Comparison of ENCODE assay signal across 8 cellular contexts in the genomic region with DNA sequence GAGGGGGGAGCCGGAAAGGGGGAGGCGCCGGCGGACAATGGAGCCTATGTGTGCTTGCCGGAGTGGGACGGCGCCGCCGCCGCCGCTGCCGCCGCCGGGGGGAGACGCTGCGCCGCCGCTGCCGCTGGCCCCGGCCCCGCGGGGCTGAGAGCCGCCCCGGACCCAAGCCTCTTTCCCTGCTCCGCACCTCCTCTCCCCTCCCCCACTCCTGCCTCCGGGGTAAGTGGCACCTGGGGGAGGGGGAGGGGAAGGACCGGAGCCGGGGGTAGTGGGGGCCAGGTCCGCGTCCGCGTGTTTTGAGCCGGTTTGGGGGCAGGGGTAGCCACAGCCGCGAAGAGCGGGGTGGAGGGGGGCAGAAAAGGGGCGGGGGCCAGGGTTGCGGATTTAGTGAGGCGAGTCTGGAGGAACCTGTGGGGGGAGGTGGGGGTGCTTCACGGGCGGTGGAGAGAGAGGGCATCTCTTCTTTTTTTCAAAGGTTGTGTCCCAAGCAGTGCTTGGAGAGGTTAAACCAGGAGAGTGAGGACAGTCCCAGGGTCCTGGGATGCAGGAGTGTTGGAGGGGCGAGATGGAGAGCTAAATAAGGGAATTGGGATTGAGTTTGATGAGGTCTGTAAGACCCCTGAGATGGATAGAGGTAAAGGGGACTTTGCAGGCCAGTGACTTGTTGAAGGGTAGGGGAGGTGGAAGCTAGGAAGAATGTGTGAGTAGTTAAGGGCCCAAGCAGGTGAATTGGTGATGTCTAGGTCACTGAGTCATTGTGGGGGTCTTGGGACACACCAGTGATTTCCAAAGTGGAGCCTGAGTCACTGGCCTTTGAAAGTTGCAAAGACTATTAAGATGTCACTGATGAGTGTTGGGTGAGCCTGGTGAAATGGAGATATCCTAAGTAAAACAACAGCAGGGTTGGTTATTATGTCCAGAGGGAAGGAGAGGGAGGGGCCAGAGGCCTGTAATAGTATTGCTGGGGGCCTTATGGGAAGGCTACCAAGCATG. TPM values are rescaled to one million over a fixed set of nuclear protein-coding genes. Genes with fewer than 3 reads are reported as not detected.
DNase-seq lines count a peak whose midpoint lies in the region; ATAC-seq and TF ChIP-seq lines count a peak whose summit lies in the region.

No MANE protein-coding gene starts in this region.

- H3K4me2 ChIP-seq in DND-41 (ENCODE audit: insufficient read depth, low read length) (peak overlapping the region; percentile 80), SU-DHL-6 (ENCODE audit: low read depth, low read length, poor library complexity, severe bottlenecking) (peak overlapping the region; percentile 95)

- intact Hi-C loops in esophagus muscularis mucosa (cut with DNase I) = no loop called here

- H3K4me1 ChIP-seq in DND-41 (ENCODE audit: insufficient read depth, low read length) = peaks cover 24% of the 10 kb centered on the region
- H3K4me1 ChIP-seq in esophagus muscularis mucosa = peaks cover 16 to 52% (median 48%) of the 10 kb centered on the region in 4 donors

- peaks cover 25% of the 10 kb centered on the region for H3K27me3 ChIP-seq in DND-41 (ENCODE audit: insufficient read depth, low read length, poor library complexity)
- no peaks in the 10 kb centered on the region for H3K27me3 ChIP-seq in SU-DHL-6 (ENCODE audit: low read length)
- no peaks in the 10 kb centered on the region for H3K27me3 ChIP-seq in esophagus muscularis mucosa

- H3K79me2 ChIP-seq in DND-41 (ENCODE audit: insufficient read depth, low read length) (peaks cover 17% of the 10 kb centered on the region), SU-DHL-6 (ENCODE audit: insufficient read depth, low read length) (no peaks in the 10 kb centered on the region)

- ATAC-seq in DND-41 (ENCODE audit: insufficient read depth, low read depth) (peak; percentile 1; the same call in 1 of the 3 replicates), HG03378 (IDR thresholded peaks at IDR 0.05; ENCODE audit: unreplicated experiment) (peak; percentile 21), omental fat pad (ENCODE audit: low FRiP score) (peak; percentile 19), HG03520 (IDR thresholded peaks at IDR 0.05; ENCODE audit: unreplicated experiment) (no peak), HG02981 (IDR thresholded peaks at IDR 0.05; ENCODE audit: unreplicated experiment) (no peak)

- H3K4me3 ChIP-seq in DND-41 (ENCODE audit: low read depth in 1 of 2, low read length in 2 of 2) (peak overlapping the region; percentile 58 to 85; a peak in 3 of 4 replicates), SU-DHL-6 (ENCODE audit: insufficient read depth, low read length, poor library complexity, severe bottlenecking) (peak overlapping the region; percentile 60), esophagus muscularis mucosa (peak overlapping the region; percentile 72 to 88 (median 80))

- peak; percentile 53 for TF ChIP-seq CTCF in DND-41 (IDR thresholded peaks at IDR 0.05; ENCODE audit: borderline replicate concordance, extremely low read depth, low read length, poor library complexity, severe bottlenecking)
- TF ChIP-seq CTCF in SU-DHL-6 (IDR thresholded peaks at IDR 0.05; ENCODE audit: insufficient read depth, low read length, poor library complexity, severe bottlenecking) = no peak
- peak in 2 of 3 experiments; percentile 14 to 21 for TF ChIP-seq CTCF in esophagus muscularis mucosa (IDR thresholded peaks at IDR 0.05)
- TF ChIP-seq CTCF in omental fat pad (IDR thresholded peaks at IDR 0.05) = no peak

- 2% methylated on average over 6 of the region's 42 CpGs for WGBS in esophagus muscularis mucosa

- H2AFZ ChIP-seq in DND-41 (ENCODE audit: low read depth, low read length) (peak overlapping the region; percentile 75), SU-DHL-6 (ENCODE audit: low read depth, low read length, severe bottlenecking) (peak overlapping the region; percentile 38)

- H3K27ac ChIP-seq in DND-41 (ENCODE audit: low read length) = peak overlapping the region; percentile 75
- 0 out of 2 replicates have a peak overlapping the region, but pooled peaks have one; percentile 20 for H3K27ac ChIP-seq in SU-DHL-6 (ENCODE audit: low read depth, low read length)
- peak overlapping the region; percentile 90 to 95 (median 92) for H3K27ac ChIP-seq in esophagus muscularis mucosa (replicated peaks in 1 of 4)

- DNase-seq in DND-41 (no peak), esophagus muscularis mucosa (ENCODE audit: extremely low spot score) (no peak), omental fat pad (ENCODE audit: low spot score) (peak; percentile 40), GM03348 (ENCODE audit: low spot score) (no peak)

- H3K9me2 ChIP-seq in SU-DHL-6 (replicated peaks; ENCODE audit: insufficient read depth, low read length) = no peaks in the 10 kb centered on the region

- H3K9ac ChIP-seq in DND-41 (ENCODE audit: low read depth, low read length) (peak overlapping the region; percentile 61), SU-DHL-6 (ENCODE audit: low read length) (peak overlapping the region; percentile 71)

- H3K36me3 ChIP-seq in DND-41 (ENCODE audit: insufficient read depth, low read length) (0 out of 2 replicates have a peak, but pooled peaks cover 4% of the 10 kb centered on the region), SU-DHL-6 (ENCODE audit: low read length) (no peaks in the 10 kb centered on the region), esophagus muscularis mucosa (peaks cover 0 to 9% (median 0%) of the 10 kb centered on the region in 4 donors)

- H4K20me1 ChIP-seq in DND-41 (ENCODE audit: insufficient read depth, low read length) (no peaks in the 10 kb centered on the region), SU-DHL-6 (ENCODE audit: low read depth, low read length) (no peaks in the 10 kb centered on the region; the same call in 1 of the 2 replicates)

- TF ChIP-seq EP300 in esophagus muscularis mucosa (IDR thresholded peaks at IDR 0.05) = no peak

- H3F3A ChIP-seq in SU-DHL-6 (ENCODE audit: insufficient read depth) = no peaks in the 10 kb centered on the region

- no peak for TF ChIP-seq POLR2A in esophagus muscularis mucosa (IDR thresholded peaks at IDR 0.05; ENCODE audit: low read depth)

- H3K9me3 ChIP-seq in DND-41 (ENCODE audit: insufficient read depth, low read length, severe bottlenecking) (no peaks in the 10 kb centered on the region), SU-DHL-6 (ENCODE audit: insufficient read depth, low read length) (no peaks in the 10 kb centered on the region), esophagus muscularis mucosa (no peaks in the 10 kb centered on the region)

RNA-seq across cellular contexts. Expression of a gene that starts 59.1 kb away (rescaled TPM):
- total RNA-seq in esophagus muscularis mucosa = 10 to 100 TPM; 26.2 to 45.5 (median 36.2) TPM
- total RNA-seq in omental fat pad = 10 to 100 TPM in 2 of 4 donors, 1 to 10 TPM in 2; 9.0 to 10.7 (median 9.9) TPM

Comparison
In these comparisons a context has a peak if more than half of its experiments do, and no peak if none do; other contexts are left out.
1. ATAC-seq: peak in DND-41 (single experiment), HG03378 (single experiment) and omental fat pad (single experiment); none in HG03520 (single experiment) and HG02981 (single experiment).
2. H3K27ac ChIP-seq: peak in every context shown above with its lines; median percentile 92 in esophagus muscularis mucosa; 75 in DND-41; 20 in SU-DHL-6.
3. CTCF ChIP-seq: peak in DND-41 (single experiment) and esophagus muscularis mucosa (2 of 3); none in SU-DHL-6 (single experiment) and omental fat pad (0 of 3).
4. Peak in every context shown above with its lines, with median percentiles within 50 percentile points of each other: H3K4me3 ChIP-seq.